8 cellular contexts compared by ENCODE assay signal in genomic region chr1:150282558-150282958, GRCh38. TPM values are rescaled to one million over a fixed set of nuclear protein-coding genes. Genes with fewer than 3 reads are reported as not detected.
A peak's percentile ranks its signal among the peaks of the same experiment; 100 is the strongest.
DNase-seq lines count a peak whose midpoint lies in the region; ATAC-seq and TF ChIP-seq lines count a peak whose summit lies in the region.

No MANE protein-coding gene starts in this region.

- H3K27me3 Mint-ChIP-seq in central memory CD8-positive, alpha-beta T cell, result no peaks in the 10 kb centered on the region

- peak overlapping the region; percentile 91 for H3K27ac ChIP-seq in vagina

- H3K9me3 ChIP-seq in vagina, result no peaks in the 10 kb centered on the region

- H3K36me3 Mint-ChIP-seq in central memory CD8-positive, alpha-beta T cell (ENCODE audit: insufficient read depth), result peaks cover 5% of the 10 kb centered on the region

- peak overlapping the region; percentile 77 for H3K4me3 Mint-ChIP-seq in central memory CD8-positive, alpha-beta T cell

- H3K4me3 ChIP-seq in vagina, result peak overlapping the region; percentile 55 to 72

- peak; percentile 5 for ATAC-seq in Right ventricle myocardium inferior
- no peak for ATAC-seq in central memory CD8-positive, alpha-beta T cell (replicated peaks; ENCODE audit: extremely low read depth, poor library complexity, severe bottlenecking)
- no peak for ATAC-seq in GM18870 (IDR thresholded peaks at IDR 0.05; ENCODE audit: unreplicated experiment)

- no peaks in the 10 kb centered on the region for H3K9me3 Mint-ChIP-seq in central memory CD8-positive, alpha-beta T cell

- peaks cover 22% of the 10 kb centered on the region for H3K4me1 Mint-ChIP-seq in central memory CD8-positive, alpha-beta T cell

- peak overlapping the region; percentile 90 for H3K27ac Mint-ChIP-seq in central memory CD8-positive, alpha-beta T cell (ENCODE audit: low read depth)

- no peak for TF ChIP-seq POLR2A in vagina (IDR thresholded peaks at IDR 0.05)

- no peak for DNase-seq in Right ventricle myocardium inferior (ENCODE audit: missing footprints)
- DNase-seq in cardiac septum (ENCODE audit: low spot score), result no peak
- no peak for DNase-seq in central memory CD8-positive, alpha-beta T cell (ENCODE audit: low spot score in 2 of 2)
- peak; percentile 68 for DNase-seq in midbrain (lab: John Stamatoyannopoulos, UW)
- DNase-seq in vagina (ENCODE audit: extremely low spot score in 2 of 2), result no peak
- DNase-seq in SKM-1 treated with dmso at 0.1 percent for 144 hours (lab: John Stamatoyannopoulos, UW; ENCODE audit: unreplicated experiment), result no peak
- DNase-seq in DMS153 (lab: John Stamatoyannopoulos, UW), result no peak

- no peak for TF ChIP-seq CTCF in vagina (IDR thresholded peaks at IDR 0.05)

- peaks cover 0 to 8% of the 10 kb centered on the region in 2 donors for H3K36me3 ChIP-seq in vagina

- no peaks in the 10 kb centered on the region for H3K27me3 ChIP-seq in vagina

- intact Hi-C loops in Right ventricle myocardium inferior (cut with DNase I) (loop anchor here (1.0 to 5.0 kb wide), 2 partner anchors 27 to 45 kb away; partner anchors contain the start of gene ANP32E), cardiac septum (cut with DNase I) (loop anchor here (1.0 to 5.0 kb wide), 3 partner anchors 14 to 80 kb away; partner anchors contain the start of gene RPRD2), vagina (cut with DNase I) (no loop called here)

- peaks cover 31% of the 10 kb centered on the region for H3K4me1 ChIP-seq in vagina

RNA-seq across cellular contexts. Expression of gene CIART, which starts 0.2 kb away (rescaled TPM):
- 12.8 TPM for total RNA-seq in Right ventricle myocardium inferior
- 10.0 TPM for total RNA-seq in cardiac septum
- total RNA-seq in vagina, result 6.6 TPM

RNA-seq across cellular contexts. Expression of gene C1orf54, which starts 10.0 kb away (rescaled TPM):
- 15.8 TPM for total RNA-seq in Right ventricle myocardium inferior
- total RNA-seq in cardiac septum, result 11.9 TPM
- total RNA-seq in vagina, result 19.4 TPM

RNA-seq across cellular contexts. Expression of gene MRPS21, which starts 11.1 kb away (rescaled TPM):
- total RNA-seq in Right ventricle myocardium inferior (70.8 TPM), cardiac septum (67.8 TPM), vagina (34.6 TPM)

RNA-seq across cellular contexts. Expression of gene APH1A, which starts 13.7 kb away (rescaled TPM):
- total RNA-seq in Right ventricle myocardium inferior, result 58.7 TPM
- 57.3 TPM for total RNA-seq in cardiac septum
- total RNA-seq in vagina, result 52.8 TPM

RNA-seq across cellular contexts. Expression of gene CA14, which starts 25.0 kb away (rescaled TPM):
- total RNA-seq in Right ventricle myocardium inferior (14.4 TPM), cardiac septum (0.51 TPM), vagina (not detected)
